In genomic region chr2:101638817-101639605, GRCh38 we compare ENCODE assay signal across 27 cellular contexts.
"Had no signal": no experiment of that assay in that cellular context is flagged by ENCODE, and none has a peak within 500 bp of the region (broad histone marks: within the 10 kb centered on the region; RNA-seq: fewer than 3 reads in every experiment).

No MANE protein-coding gene starts in this region.

- H3K9me3 ChIP-seq: adrenal gland, body of pancreas, colonic mucosa, esophagus squamous epithelium, left lung, stomach, tibial nerve had no signal

- H3K27ac ChIP-seq: body of pancreas, colonic mucosa, epithelial cell of prostate, esophagus squamous epithelium, heart right ventricle, left lung, right atrium auricular region, stomach, tibial nerve had no signal

- ATAC-seq: activated CD8-positive, alpha-beta T cell treated with anti-CD3 and anti-CD28 coated beads for 36 hours; body of pancreas; heart right ventricle; stimulated activated naive B cell treated with anti-CD40 and anti-IgM and Interleukin-4, amounts not matched to agents 10 μg/mL and 1 μg/mL and 100 μg/mL, for 72 hours; T-helper 17 cell had no signal

- H3K27me3 Mint-ChIP-seq: activated B cell treated with CpG ODN at 0.5 μM for 24 hours; activated CD8-positive, alpha-beta T cell treated with anti-CD3 and anti-CD28 coated beads for 36 hours; activated naive CD4-positive, alpha-beta T cell treated with anti-CD3 and anti-CD28 coated beads, Interleukin-2, amount 50 U/mL, for 24 hours; stimulated activated naive B cell treated with anti-CD40 and anti-IgM and Interleukin-4, amounts not matched to agents 10 μg/mL and 1 μg/mL and 100 μg/mL, for 72 hours; T-helper 17 cell had no signal

- H3K9me3 Mint-ChIP-seq: activated B cell treated with CpG ODN at 0.5 μM for 24 hours; activated CD8-positive, alpha-beta T cell treated with anti-CD3 and anti-CD28 coated beads for 36 hours; activated naive CD4-positive, alpha-beta T cell treated with anti-CD3 and anti-CD28 coated beads, Interleukin-2, amount 50 U/mL, for 24 hours; activated T-helper 2 cell treated with anti-CD3 and anti-CD28 coated beads, Interferon-gamma antibody, Interleukin-2, Interleukin-4, amounts not matched to agents 10 μg/mL and 5 μg/mL and 100 μg/mL, durations not matched to agents 14 hours and 24 hours and 36 hours; stimulated activated naive B cell treated with anti-CD40 and anti-IgM and Interleukin-4, amounts not matched to agents 10 μg/mL and 1 μg/mL and 100 μg/mL, for 72 hours had no signal

- DNase-seq: activated B cell treated with CpG ODN at 0.5 μM for 24 hours; activated CD4-positive, alpha-beta T cell treated with anti-CD3 and anti-CD28 coated beads, Interleukin-2, amount 50 U/mL, for 1 hour; activated CD8-positive, alpha-beta T cell treated with anti-CD3 and anti-CD28 coated beads for 36 hours; activated T-cell treated with anti-CD3 and anti-CD28 coated beads, Interleukin-2, amount 50 U/mL, for 48 hours; adrenal gland; aorta; body of pancreas; colonic mucosa; effector CD8-positive, alpha-beta T cell; esophagus squamous epithelium; foreskin melanocyte; heart right ventricle; mesendoderm; stimulated activated CD4-positive, alpha-beta T cell treated with anti-CD3 and anti-CD28 coated beads, Interleukin-15, amount 100 ng/mL, for 24 hours; stimulated activated CD4-positive, alpha-beta T cell treated with anti-CD3 and anti-CD28 coated beads, Interleukin-2, amount 100 ng/mL, for 24 hours; stimulated activated naive B cell treated with anti-CD40 and anti-IgM and Interleukin-4, amounts not matched to agents 10 μg/mL and 1 μg/mL and 100 μg/mL, for 72 hours; stomach; T-helper 17 cell; T1000 had no signal

- H3K36me3 Mint-ChIP-seq: activated naive CD4-positive, alpha-beta T cell treated with anti-CD3 and anti-CD28 coated beads, Interleukin-2, amount 50 U/mL, for 24 hours; stimulated activated naive B cell treated with anti-CD40 and anti-IgM and Interleukin-4, amounts not matched to agents 10 μg/mL and 1 μg/mL and 100 μg/mL, for 72 hours had no signal

- H3K27ac Mint-ChIP-seq: activated B cell treated with CpG ODN at 0.5 μM for 24 hours; activated CD8-positive, alpha-beta T cell treated with anti-CD3 and anti-CD28 coated beads for 36 hours; activated naive CD4-positive, alpha-beta T cell treated with anti-CD3 and anti-CD28 coated beads, Interleukin-2, amount 50 U/mL, for 24 hours; activated T-helper 2 cell treated with anti-CD3 and anti-CD28 coated beads, Interferon-gamma antibody, Interleukin-2, Interleukin-4, amounts not matched to agents 10 μg/mL and 5 μg/mL and 100 μg/mL, durations not matched to agents 14 hours and 24 hours and 36 hours; nephron; stimulated activated naive B cell treated with anti-CD40 and anti-IgM and Interleukin-4, amounts not matched to agents 10 μg/mL and 1 μg/mL and 100 μg/mL, for 72 hours had no signal

- H3K4me3 ChIP-seq: adrenal gland, body of pancreas, colonic mucosa, esophagus squamous epithelium, heart right ventricle, left lung, lung, right atrium auricular region, stomach, tibial nerve had no signal

- H3K4me3 Mint-ChIP-seq: activated B cell treated with CpG ODN at 0.5 μM for 24 hours; activated CD8-positive, alpha-beta T cell treated with anti-CD3 and anti-CD28 coated beads for 36 hours; activated naive CD4-positive, alpha-beta T cell treated with anti-CD3 and anti-CD28 coated beads, Interleukin-2, amount 50 U/mL, for 24 hours; nephron; stimulated activated naive B cell treated with anti-CD40 and anti-IgM and Interleukin-4, amounts not matched to agents 10 μg/mL and 1 μg/mL and 100 μg/mL, for 72 hours; T-helper 17 cell had no signal

- H3K4me1 Mint-ChIP-seq: activated B cell treated with CpG ODN at 0.5 μM for 24 hours; activated naive CD4-positive, alpha-beta T cell treated with anti-CD3 and anti-CD28 coated beads, Interleukin-2, amount 50 U/mL, for 24 hours; nephron had no signal

- H3K27me3 ChIP-seq: adrenal gland, body of pancreas, colonic mucosa, esophagus squamous epithelium, left lung, right atrium auricular region, stomach, tibial nerve had no signal

- H3K4me1 ChIP-seq: adrenal gland, body of pancreas, colonic mucosa, esophagus squamous epithelium, left lung, right atrium auricular region, stomach, tibial nerve had no signal

- H3K36me3 ChIP-seq: adrenal gland, colonic mucosa, esophagus squamous epithelium, heart right ventricle, left lung, right atrium auricular region, stomach, tibial nerve had no signal
